Comparison of ENCODE assay signal across 1 cellular context in the genomic region with DNA sequence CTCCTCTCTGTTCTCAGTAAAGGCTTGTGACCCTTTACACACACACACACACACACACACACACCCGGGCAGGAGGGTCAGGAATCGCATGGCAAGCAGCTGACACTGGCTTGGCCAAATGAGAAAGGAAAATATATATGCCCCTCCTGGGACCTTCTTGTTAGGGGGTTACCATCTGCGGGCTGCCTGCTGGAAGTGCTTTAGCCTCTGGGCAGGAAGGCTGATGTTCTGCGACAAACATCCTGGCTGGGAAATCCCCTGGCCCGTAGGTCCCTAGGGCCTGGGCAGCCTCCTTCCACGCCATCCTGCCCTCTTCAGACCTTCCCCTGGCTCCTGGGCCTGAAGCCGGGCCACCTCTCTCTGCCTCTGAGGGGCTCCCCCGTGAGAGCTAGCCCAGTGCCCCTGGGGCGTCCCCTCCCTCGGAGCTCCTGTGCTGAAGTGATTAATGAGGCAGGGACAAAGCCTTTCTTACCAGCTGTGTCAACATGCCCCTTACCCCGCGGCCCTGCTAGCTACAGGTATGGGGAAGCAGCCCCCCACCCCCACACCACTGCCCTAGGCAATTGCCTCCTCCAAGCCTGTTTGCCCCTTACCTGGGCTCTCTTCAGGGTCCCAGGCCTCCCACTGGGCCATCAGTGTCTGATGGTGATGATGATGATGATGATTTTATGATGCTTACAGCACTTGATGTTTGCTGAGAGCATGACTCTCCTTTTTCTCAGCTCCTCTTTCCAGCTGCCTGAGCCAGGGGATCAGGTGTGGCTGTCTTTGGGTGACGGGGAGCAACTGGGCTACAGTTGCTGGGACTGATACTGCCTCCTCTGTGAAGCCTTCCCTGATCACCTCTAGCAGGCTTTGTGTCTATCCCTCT.
TF ChIP-seq lines count a peak whose summit lies in the region.

No MANE protein-coding gene starts in this region.

TF ChIP-seq in HepG2, 621 proteins besides CTCF, POLR2A, EP300 and RAD21 (continued from another document and continues in another):
- no peak for TF ChIP-seq E2F1 (CRISPR knock-in tag; IDR thresholded peaks at IDR 0.05)
- no peak for TF ChIP-seq MLXIP (CRISPR knock-in tag; IDR thresholded peaks at IDR 0.05; ENCODE audit: borderline replicate concordance)
- TF ChIP-seq, protein P1, sequence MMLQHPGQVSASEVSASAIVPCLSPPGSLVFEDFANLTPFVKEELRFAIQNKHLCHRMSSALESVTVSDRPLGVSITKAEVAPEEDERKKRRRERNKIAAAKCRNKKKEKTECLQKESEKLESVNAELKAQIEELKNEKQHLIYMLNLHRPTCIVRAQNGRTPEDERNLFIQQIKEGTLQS (CRISPR knock-in tag; IDR thresholded peaks at IDR 0.05) = no peak
- 0 out of 2 replicates have a peak, but pooled peaks have one; percentile 62 for TF ChIP-seq SMAD9 (CRISPR knock-in tag; IDR thresholded peaks at IDR 0.05)
- TF ChIP-seq ZNF33A (CRISPR knock-in tag; IDR thresholded peaks at IDR 0.05; ENCODE audit: borderline replicate concordance) = no peak
- TF ChIP-seq ZNF777 (CRISPR knock-in tag; IDR thresholded peaks at IDR 0.05) = 0 out of 2 replicates have a peak, but pooled peaks have one; percentile 42
- TF ChIP-seq, protein P2, sequence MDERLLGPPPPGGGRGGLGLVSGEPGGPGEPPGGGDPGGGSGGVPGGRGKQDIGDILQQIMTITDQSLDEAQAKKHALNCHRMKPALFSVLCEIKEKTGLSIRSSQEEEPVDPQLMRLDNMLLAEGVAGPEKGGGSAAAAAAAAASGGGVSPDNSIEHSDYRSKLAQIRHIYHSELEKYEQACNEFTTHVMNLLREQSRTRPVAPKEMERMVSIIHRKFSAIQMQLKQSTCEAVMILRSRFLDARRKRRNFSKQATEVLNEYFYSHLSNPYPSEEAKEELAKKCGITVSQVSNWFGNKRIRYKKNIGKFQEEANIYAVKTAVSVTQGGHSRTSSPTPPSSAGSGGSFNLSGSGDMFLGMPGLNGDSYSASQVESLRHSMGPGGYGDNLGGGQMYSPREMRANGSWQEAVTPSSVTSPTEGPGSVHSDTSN (CRISPR knock-in tag; IDR thresholded peaks at IDR 0.05) = no peak
- TF ChIP-seq ZNF18 (CRISPR knock-in tag; IDR thresholded peaks at IDR 0.05; ENCODE audit: insufficient replicate concordance) = no peak
- TF ChIP-seq HOXA3 (CRISPR knock-in tag; IDR thresholded peaks at IDR 0.05) = peak; percentile 59; the same call in 1 of the 2 replicates
- no peak for TF ChIP-seq GRHL1 (CRISPR knock-in tag; conservative IDR thresholded peaks at IDR 0.05)
- no peak for TF ChIP-seq ZNF207 (IDR thresholded peaks at IDR 0.05; ENCODE audit: borderline replicate concordance)
- TF ChIP-seq SPEN (CRISPR knock-in tag; IDR thresholded peaks at IDR 0.05; ENCODE audit: low read depth) = 0 out of 2 replicates have a peak, but pooled peaks have one; percentile 27
- no peak for TF ChIP-seq NR1H2 (CRISPR knock-in tag; IDR thresholded peaks at IDR 0.05; ENCODE audit: borderline replicate concordance, low read depth)
- TF ChIP-seq FOXA1 (IDR thresholded peaks at IDR 0.05) = no peak
- TF ChIP-seq FOXA1 (CRISPR knock-in tag; IDR thresholded peaks at IDR 0.05) = peak; percentile 95
- TF ChIP-seq, protein P3, sequence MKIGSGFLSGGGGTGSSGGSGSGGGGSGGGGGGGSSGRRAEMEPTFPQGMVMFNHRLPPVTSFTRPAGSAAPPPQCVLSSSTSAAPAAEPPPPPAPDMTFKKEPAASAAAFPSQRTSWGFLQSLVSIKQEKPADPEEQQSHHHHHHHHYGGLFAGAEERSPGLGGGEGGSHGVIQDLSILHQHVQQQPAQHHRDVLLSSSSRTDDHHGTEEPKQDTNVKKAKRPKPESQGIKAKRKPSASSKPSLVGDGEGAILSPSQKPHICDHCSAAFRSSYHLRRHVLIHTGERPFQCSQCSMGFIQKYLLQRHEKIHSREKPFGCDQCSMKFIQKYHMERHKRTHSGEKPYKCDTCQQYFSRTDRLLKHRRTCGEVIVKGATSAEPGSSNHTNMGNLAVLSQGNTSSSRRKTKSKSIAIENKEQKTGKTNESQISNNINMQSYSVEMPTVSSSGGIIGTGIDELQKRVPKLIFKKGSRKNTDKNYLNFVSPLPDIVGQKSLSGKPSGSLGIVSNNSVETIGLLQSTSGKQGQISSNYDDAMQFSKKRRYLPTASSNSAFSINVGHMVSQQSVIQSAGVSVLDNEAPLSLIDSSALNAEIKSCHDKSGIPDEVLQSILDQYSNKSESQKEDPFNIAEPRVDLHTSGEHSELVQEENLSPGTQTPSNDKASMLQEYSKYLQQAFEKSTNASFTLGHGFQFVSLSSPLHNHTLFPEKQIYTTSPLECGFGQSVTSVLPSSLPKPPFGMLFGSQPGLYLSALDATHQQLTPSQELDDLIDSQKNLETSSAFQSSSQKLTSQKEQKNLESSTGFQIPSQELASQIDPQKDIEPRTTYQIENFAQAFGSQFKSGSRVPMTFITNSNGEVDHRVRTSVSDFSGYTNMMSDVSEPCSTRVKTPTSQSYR (CRISPR knock-in tag; IDR thresholded peaks at IDR 0.05; ENCODE audit: borderline replicate concordance) = peak; percentile 69; the same call in 1 of the 2 replicates
- no peak for TF ChIP-seq STAT6 (CRISPR knock-in tag; IDR thresholded peaks at IDR 0.05; ENCODE audit: borderline replicate concordance)
- TF ChIP-seq FOXO1 (CRISPR knock-in tag; IDR thresholded peaks at IDR 0.05) = no peak; the same call in 1 of the 2 replicates
- TF ChIP-seq KMT2A (CRISPR knock-in tag; IDR thresholded peaks at IDR 0.05) = no peak; the same call in 1 of the 2 replicates
- no peak for TF ChIP-seq ZNF747 (CRISPR knock-in tag; IDR thresholded peaks at IDR 0.05; ENCODE audit: borderline replicate concordance)
- TF ChIP-seq ZSCAN9 (CRISPR knock-in tag; IDR thresholded peaks at IDR 0.05; ENCODE audit: borderline replicate concordance) = no peak
- peak; percentile 93; the same call in 1 of the 2 replicates for TF ChIP-seq ZNF839 (CRISPR knock-in tag; IDR thresholded peaks at IDR 0.05; ENCODE audit: borderline replicate concordance)
- TF ChIP-seq KLF6 (CRISPR knock-in tag; IDR thresholded peaks at IDR 0.05) = no peak
- no peak; the same call in 1 of the 2 replicates for TF ChIP-seq ZIK1 (CRISPR knock-in tag; IDR thresholded peaks at IDR 0.05; ENCODE audit: borderline replicate concordance, low read depth)
- TF ChIP-seq CENPX (CRISPR knock-in tag; IDR thresholded peaks at IDR 0.05) = no peak
- TF ChIP-seq ZNF383 (CRISPR knock-in tag; IDR thresholded peaks at IDR 0.05; ENCODE audit: borderline replicate concordance) = no peak
- TF ChIP-seq NFYB (CRISPR knock-in tag; IDR thresholded peaks at IDR 0.05) = no peak
- TF ChIP-seq NR0B2 (CRISPR knock-in tag; IDR thresholded peaks at IDR 0.05) = no peak
- TF ChIP-seq, protein P4, sequence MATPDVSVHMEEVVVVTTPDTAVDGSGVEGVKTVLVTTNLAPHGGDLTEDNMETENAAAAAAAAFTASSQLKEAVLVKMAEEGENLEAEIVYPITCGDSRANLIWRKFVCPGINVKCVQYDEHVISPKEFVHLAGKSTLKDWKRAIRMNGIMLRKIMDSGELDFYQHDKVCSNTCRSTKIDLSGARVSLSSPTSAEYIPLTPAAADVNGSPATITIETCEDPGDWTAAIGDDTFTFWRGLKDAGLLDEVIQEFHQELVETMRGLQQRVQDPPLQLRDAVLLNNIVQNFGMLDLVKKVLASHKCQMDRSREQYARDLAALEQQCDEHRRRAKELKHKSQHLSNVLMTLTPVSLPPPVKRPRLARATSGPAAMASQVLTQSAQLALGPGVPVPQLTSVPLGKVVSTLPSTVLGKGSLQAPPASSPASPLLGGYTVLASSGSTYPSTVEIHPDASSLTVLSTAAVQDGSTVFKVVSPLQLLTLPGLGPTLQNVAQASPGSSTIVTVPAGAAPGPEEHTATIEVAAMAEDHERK (CRISPR knock-in tag; IDR thresholded peaks at IDR 0.05; ENCODE audit: low read depth) = no peak
- TF ChIP-seq ZNF354B (CRISPR knock-in tag; IDR thresholded peaks at IDR 0.05) = no peak
- no peak for TF ChIP-seq POGK (CRISPR knock-in tag; conservative IDR thresholded peaks at IDR 0.05)
- peak; percentile 88 for TF ChIP-seq RBAK (CRISPR knock-in tag; IDR thresholded peaks at IDR 0.05)
- TF ChIP-seq KAT2B (IDR thresholded peaks at IDR 0.05; ENCODE audit: borderline replicate concordance, low read depth, low read length) = no peak
- 0 out of 2 replicates have a peak, but pooled peaks have one; percentile 20 for TF ChIP-seq ETV6 (CRISPR knock-in tag; conservative IDR thresholded peaks at IDR 0.05)
- no peak for TF ChIP-seq NAIF1 (CRISPR knock-in tag; IDR thresholded peaks at IDR 0.05; ENCODE audit: borderline replicate concordance)
